ENCODE assay signal across 28 cellular contexts in genomic region chr20:58331961-58332551, GRCh38. TPM values are rescaled to one million over a fixed set of nuclear protein-coding genes. Genes with fewer than 3 reads are reported as not detected.
DNase-seq lines count a peak whose midpoint lies in the region; ATAC-seq, FAIRE-seq and TF ChIP-seq lines count a peak whose summit lies in the region.
"Had no signal": no experiment of that assay in that cellular context is flagged by ENCODE, and none has a peak within 500 bp of the region (broad histone marks: within the 10 kb centered on the region; RNA-seq: fewer than 3 reads in every experiment).

No MANE protein-coding gene starts in this region.

- peak; percentile 25 to 35 for DNase-seq in NCI-H1930 (lab: John Stamatoyannopoulos, UW)
- DNase-seq in T-helper 17 cell, result no peak
- DNase-seq in urothelium cell line (ENCODE audit: low spot score), result no peak
- no peak for DNase-seq in T-helper 2 cell treated with Interferon-gamma antibody and Interleukin-4, amounts not matched to agents 5 μg/mL and 100 μg/mL, for 36 hours (ENCODE audit: low spot score)
- no peak for DNase-seq in activated T-helper 2 cell treated with anti-CD3 and anti-CD28 coated beads, Interferon-gamma antibody, Interleukin-2, Interleukin-4, amounts not matched to agents 10 μg/mL and 5 μg/mL and 100 μg/mL, durations not matched to agents 14 hours and 24 hours and 36 hours (ENCODE audit: low spot score)
- DNase-seq: activated CD4-positive, alpha-beta T cell treated with anti-CD3 and anti-CD28 coated beads for 4 hours; activated CD8-positive, alpha-beta T cell treated with anti-CD3 and anti-CD28 coated beads, Interleukin-2, amount 10 ng/mL, durations not matched to agents 7 days and 5 days; activated naive CD4-positive, alpha-beta T cell treated with anti-CD3 and anti-CD28 coated beads, Interleukin-2, amount 50 U/mL, for 16 hours; body of pancreas; DMS153; gastrocnemius medialis; kidney glomerular epithelial cell; lower lobe of right lung; natural killer cell; NCI-H2029; NCI-H524 treated with DMSO at 0.1 percent for 48 hours; occipital lobe; stimulated activated CD4-positive, alpha-beta T cell treated with anti-CD3 and anti-CD28 coated beads, Interleukin-12 subunit alpha, Interleukin-12 subunit beta, amount 100 ng/mL, for 4 hours; stimulated activated CD4-positive, alpha-beta T cell treated with anti-CD3 and anti-CD28 coated beads, Interleukin-2, amount 100 ng/mL, for 48 hours; WERI-Rb-1 had no signal

- H3K4me3 Mint-ChIP-seq in T-helper 17 cell (no peak overlapping the region), nephron (no peak overlapping the region)
- no peak overlapping the region for H3K4me3 Mint-ChIP-seq in T-helper 2 cell treated with Interferon-gamma antibody and Interleukin-4, amounts not matched to agents 5 μg/mL and 100 μg/mL, for 36 hours
- no peak overlapping the region for H3K4me3 Mint-ChIP-seq in activated T-helper 2 cell treated with anti-CD3 and anti-CD28 coated beads, Interferon-gamma antibody, Interleukin-2, Interleukin-4, amounts not matched to agents 10 μg/mL and 5 μg/mL and 100 μg/mL, durations not matched to agents 14 hours and 24 hours and 36 hours (ENCODE audit: low read depth)
- H3K4me3 Mint-ChIP-seq: activated CD8-positive, alpha-beta T cell treated with anti-CD3 and anti-CD28 coated beads, Interleukin-2, amount 10 ng/mL, durations not matched to agents 7 days and 5 days; natural killer cell had no signal

- no peak overlapping the region for H3K4me3 ChIP-seq in HEK293 (ENCODE audit: low read depth, low read length)
- H3K4me3 ChIP-seq: BLaER1, body of pancreas, gastrocnemius medialis, lower lobe of right lung, prostate gland, SJSA1, tibial nerve had no signal

- H3K27ac Mint-ChIP-seq in T-helper 17 cell (peak overlapping the region; percentile 63), nephron (peak overlapping the region in 2 of 3 experiments; percentile 49 to 69)
- no peak overlapping the region for H3K27ac Mint-ChIP-seq in T-helper 2 cell treated with Interferon-gamma antibody and Interleukin-4, amounts not matched to agents 5 μg/mL and 100 μg/mL, for 36 hours
- H3K27ac Mint-ChIP-seq in activated T-helper 2 cell treated with anti-CD3 and anti-CD28 coated beads, Interferon-gamma antibody, Interleukin-2, Interleukin-4, amounts not matched to agents 10 μg/mL and 5 μg/mL and 100 μg/mL, durations not matched to agents 14 hours and 24 hours and 36 hours, result no peak overlapping the region
- H3K27ac Mint-ChIP-seq: activated CD8-positive, alpha-beta T cell treated with anti-CD3 and anti-CD28 coated beads, Interleukin-2, amount 10 ng/mL, durations not matched to agents 7 days and 5 days; natural killer cell had no signal

- no peak for ATAC-seq in T-helper 17 cell
- ATAC-seq: activated CD8-positive, alpha-beta T cell treated with anti-CD3 and anti-CD28 coated beads, Interleukin-2, amount 10 ng/mL, durations not matched to agents 7 days and 5 days; body of pancreas; gastrocnemius medialis; natural killer cell; sciatic nerve had no signal

- TF ChIP-seq CTCF in HEK293 (tag by site-specific recombination; IDR thresholded peaks at IDR 0.05), result no peak
- no peak for TF ChIP-seq CTCF in nephron (IDR thresholded peaks at IDR 0.05; ENCODE audit: unreplicated experiment in 3 of 3)

- H3K36me3 ChIP-seq in HEK293 (ENCODE audit: control insufficient read depth in 2 of 2, insufficient read depth in 1 of 2, low read length in 2 of 2), result no peaks in the 10 kb centered on the region
- H3K36me3 ChIP-seq: gastrocnemius medialis, lower lobe of right lung, prostate gland, WERI-Rb-1 had no signal

- FAIRE-seq in urothelium cell line (lab: Jason Lieb, UNC), result no peak
- FAIRE-seq: G401.6 had no signal

- H3K4me1 ChIP-seq in HEK293 (ENCODE audit: control insufficient read depth, insufficient read depth, low read length), result peaks cover 8% of the 10 kb centered on the region; the same call in 1 of the 2 replicates
- H3K4me1 ChIP-seq: BLaER1, prostate gland had no signal

- H3K27me3 Mint-ChIP-seq in T-helper 17 cell (no peaks in the 10 kb centered on the region), nephron (ENCODE audit: low read depth) (no peaks in the 10 kb centered on the region)
- no peaks in the 10 kb centered on the region for H3K27me3 Mint-ChIP-seq in T-helper 2 cell treated with Interferon-gamma antibody and Interleukin-4, amounts not matched to agents 5 μg/mL and 100 μg/mL, for 36 hours (ENCODE audit: low read depth)
- H3K27me3 Mint-ChIP-seq in activated T-helper 2 cell treated with anti-CD3 and anti-CD28 coated beads, Interferon-gamma antibody, Interleukin-2, Interleukin-4, amounts not matched to agents 10 μg/mL and 5 μg/mL and 100 μg/mL, durations not matched to agents 14 hours and 24 hours and 36 hours (ENCODE audit: low read depth), result no peaks in the 10 kb centered on the region

- intact Hi-C loops in activated T-helper 2 cell treated with anti-CD3 and anti-CD28 coated beads, Interferon-gamma antibody, Interleukin-2, Interleukin-4, amounts not matched to agents 10 μg/mL and 5 μg/mL and 100 μg/mL, durations not matched to agents 14 hours and 24 hours and 36 hours (cut with micrococcal nuclease), result no loop called here

- no peak overlapping the region for H3K27ac ChIP-seq in HEK293 (ENCODE audit: extremely low read depth, low read depth, low read length)
- H3K27ac ChIP-seq: BLaER1, body of pancreas, lower lobe of right lung, prostate gland, SJSA1, tibial nerve, WERI-Rb-1 had no signal

- H3K9me3 ChIP-seq in HEK293 (ENCODE audit: control insufficient read depth, insufficient read depth, low read depth, low read length) (no peaks in the 10 kb centered on the region), T-helper 17 cell (ENCODE audit: control insufficient read depth, low read length, poor library complexity, severe bottlenecking) (no peaks in the 10 kb centered on the region)
- H3K9me3 ChIP-seq: BLaER1, body of pancreas, gastrocnemius medialis, lower lobe of right lung, prostate gland, SJSA1, tibial nerve had no signal

- H3K36me3 Mint-ChIP-seq in T-helper 17 cell (ENCODE audit: low read depth) (peaks cover 10% of the 10 kb centered on the region), nephron (ENCODE audit: low read depth) (peaks cover 21% of the 10 kb centered on the region)
- H3K36me3 Mint-ChIP-seq in T-helper 2 cell treated with Interferon-gamma antibody and Interleukin-4, amounts not matched to agents 5 μg/mL and 100 μg/mL, for 36 hours (ENCODE audit: low read depth), result peaks cover 6% of the 10 kb centered on the region
- peaks cover 26% of the 10 kb centered on the region for H3K36me3 Mint-ChIP-seq in activated T-helper 2 cell treated with anti-CD3 and anti-CD28 coated beads, Interferon-gamma antibody, Interleukin-2, Interleukin-4, amounts not matched to agents 10 μg/mL and 5 μg/mL and 100 μg/mL, durations not matched to agents 14 hours and 24 hours and 36 hours (ENCODE audit: low read depth)
- H3K36me3 Mint-ChIP-seq: natural killer cell had no signal

- POLR2A ChIA-PET in HEK293 (lab: Yijun Ruan, JAX), result no interaction called here

- H3K9me3 Mint-ChIP-seq in nephron, result no peaks in the 10 kb centered on the region
- H3K9me3 Mint-ChIP-seq in T-helper 2 cell treated with Interferon-gamma antibody and Interleukin-4, amounts not matched to agents 5 μg/mL and 100 μg/mL, for 36 hours, result no peaks in the 10 kb centered on the region
- H3K9me3 Mint-ChIP-seq in activated T-helper 2 cell treated with anti-CD3 and anti-CD28 coated beads, Interferon-gamma antibody, Interleukin-2, Interleukin-4, amounts not matched to agents 10 μg/mL and 5 μg/mL and 100 μg/mL, durations not matched to agents 14 hours and 24 hours and 36 hours, result no peaks in the 10 kb centered on the region
- H3K9me3 Mint-ChIP-seq: natural killer cell had no signal

- H3K4me1 Mint-ChIP-seq in T-helper 17 cell (peaks cover 42% of the 10 kb centered on the region), nephron (peaks cover 51% of the 10 kb centered on the region)
- H3K4me1 Mint-ChIP-seq in T-helper 2 cell treated with Interferon-gamma antibody and Interleukin-4, amounts not matched to agents 5 μg/mL and 100 μg/mL, for 36 hours (ENCODE audit: low read depth), result peaks cover 5% of the 10 kb centered on the region
- H3K4me1 Mint-ChIP-seq in activated T-helper 2 cell treated with anti-CD3 and anti-CD28 coated beads, Interferon-gamma antibody, Interleukin-2, Interleukin-4, amounts not matched to agents 10 μg/mL and 5 μg/mL and 100 μg/mL, durations not matched to agents 14 hours and 24 hours and 36 hours (ENCODE audit: low read depth), result peaks cover 14% of the 10 kb centered on the region

- CTCF ChIA-PET in HEK293 (lab: Yijun Ruan, JAX), result no interaction called here

TF ChIP-seq in HEK293, 187 proteins besides CTCF, POLR2A, EP300 and RAD21 (continues in another document):
- TF ChIP-seq ZNF404 (tag by site-specific recombination; IDR thresholded peaks at IDR 0.05) (no peak), SP3 (tag by site-specific recombination; IDR thresholded peaks at IDR 0.05) (no peak), ZNF792 (tag by site-specific recombination; IDR thresholded peaks at IDR 0.05) (no peak), TCF7L2 (IDR thresholded peaks at IDR 0.05; ENCODE audit: borderline replicate concordance, low read depth, low read length) (no peak), ZNF571 (tag by site-specific recombination; IDR thresholded peaks at IDR 0.05) (no peak), YY2 (tag by site-specific recombination; IDR thresholded peaks at IDR 0.05) (no peak)

RNA-seq across cellular contexts. Expression of gene RAB22A, which starts 22.5 kb away (rescaled TPM):
- total RNA-seq in T-helper 17 cell, result 10 to 100 TPM; 21.7 to 22.4 TPM
- total RNA-seq in activated T-helper 2 cell treated with anti-CD3 and anti-CD28 coated beads, Interferon-gamma antibody, Interleukin-2, Interleukin-4, amounts not matched to agents 10 μg/mL and 5 μg/mL and 100 μg/mL, durations not matched to agents 14 hours and 24 hours and 36 hours, result 16.0 and 16.3 TPM in 2 replicates

RNA-seq across cellular contexts. Expression of gene VAPB, which starts 57.0 kb away (rescaled TPM):
- 10 to 100 TPM; 23.7 to 30.8 TPM for total RNA-seq in T-helper 17 cell
- total RNA-seq in activated T-helper 2 cell treated with anti-CD3 and anti-CD28 coated beads, Interferon-gamma antibody, Interleukin-2, Interleukin-4, amounts not matched to agents 10 μg/mL and 5 μg/mL and 100 μg/mL, durations not matched to agents 14 hours and 24 hours and 36 hours, result 35.6 and 36.2 TPM in 2 replicates

Comparison
In these comparisons a context has a peak if more than half of its experiments do, and no peak if none do; other contexts are left out.
1. DNase-seq: peak in NCI-H1930 (2 of 2); none in T-helper 17 cell (0 of 3), urothelium cell line (single experiment), T-helper 2 cell treated with Interferon-gamma antibody and Interleukin-4, amounts not matched to agents 5 μg/mL and 100 μg/mL, for 36 hours (single experiment) and activated T-helper 2 cell treated with anti-CD3 and anti-CD28 coated beads, Interferon-gamma antibody, Interleukin-2, Interleukin-4, amounts not matched to agents 10 μg/mL and 5 μg/mL and 100 μg/mL, durations not matched to agents 14 hours and 24 hours and 36 hours (single experiment).
2. H3K27ac Mint-ChIP-seq: peak in T-helper 17 cell (single experiment) and nephron (2 of 3); none in T-helper 2 cell treated with Interferon-gamma antibody and Interleukin-4, amounts not matched to agents 5 μg/mL and 100 μg/mL, for 36 hours (single experiment) and activated T-helper 2 cell treated with anti-CD3 and anti-CD28 coated beads, Interferon-gamma antibody, Interleukin-2, Interleukin-4, amounts not matched to agents 10 μg/mL and 5 μg/mL and 100 μg/mL, durations not matched to agents 14 hours and 24 hours and 36 hours (single experiment).